1 cellular context compared by ENCODE assay signal in the genomic region with DNA sequence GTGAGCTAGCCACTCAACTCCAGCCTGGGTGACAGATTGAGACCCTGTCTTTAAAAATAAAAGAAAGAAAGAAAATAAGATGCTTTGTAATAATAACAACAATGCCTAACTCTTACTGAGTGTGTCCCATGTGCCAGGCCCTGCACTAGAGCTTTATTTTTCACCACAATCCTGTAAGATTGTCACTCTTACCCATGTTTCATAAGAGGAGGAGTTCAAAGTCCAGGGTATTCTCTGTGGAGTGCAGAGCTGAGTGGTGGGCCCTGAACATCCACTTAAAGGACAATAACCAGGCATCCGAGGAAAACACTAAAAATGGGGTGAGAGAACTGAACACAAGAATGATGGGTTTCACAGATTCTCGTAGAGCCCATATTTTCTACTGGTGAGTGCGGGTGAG.
TF ChIP-seq lines count a peak whose summit lies in the region.

No MANE protein-coding gene starts in this region.

TF ChIP-seq in K562, 482 proteins besides CTCF, POLR2A, EP300 and RAD21:
- TF ChIP-seq WHSC1 (IDR thresholded peaks at IDR 0.05; ENCODE audit: low read length): no peak
- no peak for TF ChIP-seq NCOA6 (IDR thresholded peaks at IDR 0.05)
- TF ChIP-seq ZNF778 (CRISPR knock-in tag; IDR thresholded peaks at IDR 0.05): no peak
- no peak for TF ChIP-seq ZNF212 (CRISPR knock-in tag; IDR thresholded peaks at IDR 0.05)
- no peak for TF ChIP-seq HIVEP1 (CRISPR knock-in tag; IDR thresholded peaks at IDR 0.05)
- TF ChIP-seq, protein P1, sequence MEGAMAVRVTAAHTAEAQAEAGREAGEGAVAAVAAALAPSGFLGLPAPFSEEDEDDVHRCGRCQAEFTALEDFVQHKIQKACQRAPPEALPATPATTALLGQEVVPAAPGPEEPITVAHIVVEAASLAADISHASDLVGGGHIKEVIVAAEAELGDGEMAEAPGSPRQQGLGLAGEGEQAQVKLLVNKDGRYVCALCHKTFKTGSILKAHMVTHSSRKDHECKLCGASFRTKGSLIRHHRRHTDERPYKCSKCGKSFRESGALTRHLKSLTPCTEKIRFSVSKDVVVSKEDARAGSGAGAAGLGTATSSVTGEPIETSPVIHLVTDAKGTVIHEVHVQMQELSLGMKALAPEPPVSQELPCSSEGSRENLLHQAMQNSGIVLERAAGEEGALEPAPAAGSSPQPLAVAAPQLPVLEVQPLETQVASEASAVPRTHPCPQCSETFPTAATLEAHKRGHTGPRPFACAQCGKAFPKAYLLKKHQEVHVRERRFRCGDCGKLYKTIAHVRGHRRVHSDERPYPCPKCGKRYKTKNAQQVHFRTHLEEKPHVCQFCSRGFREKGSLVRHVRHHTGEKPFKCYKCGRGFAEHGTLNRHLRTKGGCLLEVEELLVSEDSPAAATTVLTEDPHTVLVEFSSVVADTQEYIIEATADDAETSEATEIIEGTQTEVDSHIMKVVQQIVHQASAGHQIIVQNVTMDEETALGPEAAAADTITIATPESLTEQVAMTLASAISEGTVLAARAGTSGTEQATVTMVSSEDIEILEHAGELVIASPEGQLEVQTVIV (CRISPR knock-in tag; IDR thresholded peaks at IDR 0.05; ENCODE audit: borderline replicate concordance): no peak
- TF ChIP-seq NR3C1 (CRISPR knock-in tag; IDR thresholded peaks at IDR 0.05): no peak
